In genomic region chr6:122726649-122727048, GRCh38 we compare ENCODE assay signal across 9 cellular contexts. TPM values are rescaled to one million over a fixed set of nuclear protein-coding genes. Genes with fewer than 3 reads are reported as not detected.
DNase-seq lines count a peak whose midpoint lies in the region; ATAC-seq, FAIRE-seq and TF ChIP-seq lines count a peak whose summit lies in the region.
"Had no signal": no experiment of that assay in that cellular context is flagged by ENCODE, and none has a peak within 500 bp of the region (broad histone marks: within the 10 kb centered on the region; RNA-seq: fewer than 3 reads in every experiment).

No MANE protein-coding gene starts in this region.

- RAD21 ChIA-PET in GM12878 (lab: Charles Lee; ENCODE audit: unreplicated experiment), result interaction anchor here (0.7 to 7.9 kb wide), 11 partner anchors 9 to 270 kb away, joined by 3 to 184 read pairs (median 9); partner anchors contain the start of gene PKIB

- H3K4me2 ChIP-seq in GM12878 (ENCODE audit: control insufficient read depth, insufficient read depth) (no peak overlapping the region), osteoblast (ENCODE audit: insufficient read depth, low read length) (no peak overlapping the region)

- peaks cover 0 to 2% of the 10 kb centered on the region in 2 donors for H3K27me3 Mint-ChIP-seq in natural killer cell treated with Interleukin-12 subunit alpha and Interleukin-12 subunit beta and Interleukin-15 and Interleukin-18, amount 100 ng/mL, for 72 hours

- in situ Hi-C loops in GM12878 (cut with MboI), result loop anchor here (5.0 kb wide), 1 partner anchor 586 kb away; no protein-coding TSS in a partner anchor

- ATAC-seq in GM12878 (peak; percentile 76), HG02763 (IDR thresholded peaks at IDR 0.05; ENCODE audit: unreplicated experiment) (no peak)
- ATAC-seq in natural killer cell treated with Interleukin-12 subunit alpha and Interleukin-12 subunit beta and Interleukin-15 and Interleukin-18, amount 100 ng/mL, for 72 hours, result no peak

- H4K20me1 ChIP-seq in GM12878 (ENCODE audit: control insufficient read depth, insufficient read depth) (no peaks in the 10 kb centered on the region), osteoblast (ENCODE audit: insufficient read depth, low read length) (no peaks in the 10 kb centered on the region)

- H3K4me3 ChIP-seq in GM12878 (no peak overlapping the region), osteoblast (ENCODE audit: insufficient read depth, low read length) (no peak overlapping the region)

- H3K9me3 ChIP-seq in GM12878 (replicated peaks; ENCODE audit: control insufficient read depth, insufficient read depth, low read length), result no peaks in the 10 kb centered on the region
- no peaks in the 10 kb centered on the region for H3K9me3 ChIP-seq in osteoblast (ENCODE audit: low read depth, low read length)

- no peak for TF ChIP-seq POLR2A in GM12878 (IDR thresholded peaks at IDR 0.05; ENCODE audit: low read depth, low read length)

- TF ChIP-seq CTCF in GM12878 (IDR thresholded peaks at IDR 0.05 in 2 of 3, conservative IDR thresholded peaks at IDR 0.05 in 1 of 3; ENCODE audit: control insufficient read depth in 2 of 3, extremely low read depth in 1 of 3, insufficient read depth in 1 of 3, low read depth in 3 of 3, low read length in 3 of 3) (peak; percentile 35 to 48 (median 39); a peak in 4 of 6 replicates), osteoblast (IDR thresholded peaks at IDR 0.05; ENCODE audit: extremely low read depth, low read depth, low read length) (peak; percentile 63)

- H3K4me1 ChIP-seq in GM12878 (ENCODE audit: control insufficient read depth, insufficient read depth, low read length), result no peaks in the 10 kb centered on the region
- H3K4me1 ChIP-seq in osteoblast (ENCODE audit: insufficient read depth, low read length), result peaks cover 5% of the 10 kb centered on the region

- no peak for FAIRE-seq in GM12878 (lab: Jason Lieb, UNC)

- SMC1A ChIA-PET in GM12878 (lab: Charles Lee; ENCODE audit: uncharacterized antibody, unreplicated experiment), result interaction anchor here (0.8 to 13.0 kb wide), 17 partner anchors 15 to 255 kb away, joined by 3 to 237 read pairs (median 5); partner anchors contain the start of genes PKIB, SERINC1 and SMPDL3A

- H3K36me3 ChIP-seq in GM12878 (ENCODE audit: control insufficient read depth in 2 of 2, insufficient read depth in 2 of 2, low read length in 1 of 2) (no peaks in the 10 kb centered on the region), osteoblast (ENCODE audit: insufficient read depth, low read length) (no peaks in the 10 kb centered on the region)

- DNase-seq in DMS53 (lab: John Stamatoyannopoulos, UW) (peak; percentile 54), DMS53 treated with DMSO at 0.1 percent for 48 hours (lab: John Stamatoyannopoulos, UW; ENCODE audit: unreplicated experiment) (no peak), LoVo (ENCODE audit: low spot score) (peak; percentile 15), GM12878 (ENCODE audit: low read depth, low spot score) (no peak), osteoblast (ENCODE audit: insufficient read length, low spot score, missing footprints) (no peak)
- DNase-seq in stimulated activated CD4-positive, alpha-beta T cell treated with anti-CD3 and anti-CD28 coated beads, Interleukin-12 subunit alpha, Interleukin-12 subunit beta, amount 100 ng/mL, for 4 hours, result no peak
- DNase-seq in natural killer cell treated with Interleukin-12 subunit alpha and Interleukin-12 subunit beta and Interleukin-15 and Interleukin-18, amount 100 ng/mL, for 72 hours (ENCODE audit: low spot score), result no peak

- 29% methylated on average over 2 of the region's 2 CpGs for WGBS in GM12878 (ENCODE audit: insufficient coverage, insufficient replicate concordance, low lambda C conversion rate, missing lambda C conversion rate)

- H3K36me3 Mint-ChIP-seq in natural killer cell treated with Interleukin-12 subunit alpha and Interleukin-12 subunit beta and Interleukin-15 and Interleukin-18, amount 100 ng/mL, for 72 hours, result no peaks in the 10 kb centered on the region

- no TSS peak for BruUV-seq in GM12878 (replicated peaks; lab: Mats Ljungman, UMichigan)

- H3K27ac Mint-ChIP-seq in natural killer cell treated with Interleukin-12 subunit alpha and Interleukin-12 subunit beta and Interleukin-15 and Interleukin-18, amount 100 ng/mL, for 72 hours, result no peak overlapping the region

- H3K9me3 Mint-ChIP-seq in natural killer cell treated with Interleukin-12 subunit alpha and Interleukin-12 subunit beta and Interleukin-15 and Interleukin-18, amount 100 ng/mL, for 72 hours, result no peaks in the 10 kb centered on the region

- H3K79me2 ChIP-seq in GM12878 (ENCODE audit: control insufficient read depth, insufficient read depth, low read length) (no peaks in the 10 kb centered on the region), osteoblast (ENCODE audit: insufficient read depth, low read length) (no peaks in the 10 kb centered on the region)

- H3K4me3 Mint-ChIP-seq in natural killer cell treated with Interleukin-12 subunit alpha and Interleukin-12 subunit beta and Interleukin-15 and Interleukin-18, amount 100 ng/mL, for 72 hours, result no peak overlapping the region

- H3K9ac ChIP-seq in GM12878 (ENCODE audit: control insufficient read depth, insufficient read depth, low read length), result no peak overlapping the region

- intact Hi-C loops in GM12878 (cut with micrococcal nuclease; ENCODE audit: unreplicated experiment), result loop anchor here (1.0 to 5.0 kb wide), 3 partner anchors 114 to 234 kb away; partner anchors contain the start of gene PKIB

- H3K27me3 ChIP-seq in GM12878 (replicated peaks in 1 of 2; ENCODE audit: control insufficient read depth in 2 of 2, insufficient read depth in 2 of 2, low read length in 1 of 2) (no peaks in the 10 kb centered on the region; a peak in 1 of 4 replicates), osteoblast (ENCODE audit: insufficient read depth, low read length) (peaks cover 3% of the 10 kb centered on the region)

- no peaks in the 10 kb centered on the region for H3K4me1 Mint-ChIP-seq in natural killer cell treated with Interleukin-12 subunit alpha and Interleukin-12 subunit beta and Interleukin-15 and Interleukin-18, amount 100 ng/mL, for 72 hours (ENCODE audit: low read depth in 2 of 2)

- POLR2A ChIA-PET in GM12878 (lab: Charles Lee), result interaction anchor here (1.1 to 1.3 kb wide), 2 partner anchors 104 to 112 kb away, joined by 3 read pairs; no protein-coding TSS in a partner anchor

- H3K27ac ChIP-seq in GM12878 (ENCODE audit: control insufficient read depth, insufficient read depth), result no peak overlapping the region
- H3K27ac ChIP-seq in osteoblast (ENCODE audit: low read depth, low read length), result no peak overlapping the region

- TF ChIP-seq RAD21 in GM12878 (IDR thresholded peaks at IDR 0.05; ENCODE audit: insufficient read depth, low read depth, low read length), result 0 out of 2 replicates have a peak, but pooled peaks have one; percentile 13

- TF ChIP-seq EP300 in GM12878 (IDR thresholded peaks at IDR 0.05; ENCODE audit: borderline replicate concordance in 1 of 2, control insufficient read depth in 1 of 2, low read depth in 2 of 2, low read length in 2 of 2), result no peak

- H2AFZ ChIP-seq in GM12878 (ENCODE audit: control insufficient read depth, low read depth, low read length) (no peak overlapping the region), osteoblast (ENCODE audit: low read length) (no peak overlapping the region)

- CTCF ChIA-PET in GM12878 (lab: Yijun Ruan, JAX), result interaction anchor here (0.6 to 23.5 kb wide), 26 partner anchors 9 to 987 kb away, joined by 3 to 640 read pairs (median 4); partner anchors contain the start of gene PKIB

TF ChIP-seq in GM12878, 131 proteins besides CTCF, POLR2A, EP300 and RAD21:
- TF ChIP-seq SMC3 (IDR thresholded peaks at IDR 0.05; ENCODE audit: borderline replicate concordance, low read length) (peak; percentile 35; the same call in 1 of the 2 replicates), WRNIP1 (IDR thresholded peaks at IDR 0.05; ENCODE audit: borderline replicate concordance, low read depth, low read length) (no peak), SUPT20H (IDR thresholded peaks at IDR 0.05; ENCODE audit: borderline replicate concordance, control insufficient read depth, low read depth, low read length) (no peak)

RNA-seq across cellular contexts. Expression of gene FABP7, which starts 52.9 kb away (rescaled TPM):
- total RNA-seq in GM12878 (2013; cell fraction: nucleolus; rRNA removed), result not detected in 2 replicates
- total RNA-seq in GM12878 (2014; rRNA removed) (not detected in 2 replicates), GM12878 (2014; rRNA removed; fragmentation: Illumina TruSeq; extraction: Trizol) (not detected in 2 replicates), GM12878 (2021) (not detected in 2 replicates), osteoblast (not detected in 2 replicates)
- polyA plus RNA-seq in GM12878 (2011; ENCODE audit: low read depth), result not detected
- polyA plus RNA-seq in GM12878 (2011; rRNA removed) (not detected in 2 replicates), GM12878 (2014; fragmentation: Illumina TruSeq; extraction: Trizol) (not detected in 2 replicates), GM12878 (2014; fragmentation: Nextera tagmentation; extraction: Ambion mirVana) (not detected), GM12878 (2014; rRNA removed) (not detected in 2 replicates), GM12878 (2016; fragmentation: Nextera tagmentation; extraction: Ambion mirVana) (not detected)
- not detected in 2 replicates for polyA plus RNA-seq in GM12878 (2011; cell fraction: cytosol; rRNA removed)
- not detected in 2 replicates for polyA plus RNA-seq in GM12878 (2011; cell fraction: nucleus; rRNA removed)
- not detected in 2 replicates for polyA plus RNA-seq in GM12878 (2012)
- not detected in 2 replicates for polyA minus RNA-seq in GM12878 (2011; rRNA and poly(A)+ RNA removed)
- polyA minus RNA-seq in GM12878 (2011; cell fraction: cytosol; rRNA and poly(A)+ RNA removed), result not detected in 2 replicates
- polyA minus RNA-seq in GM12878 (2011; cell fraction: nucleus; rRNA and poly(A)+ RNA removed), result not detected in 2 replicates
- not detected for total RNA-seq in natural killer cell treated with Interleukin-12 subunit alpha and Interleukin-12 subunit beta and Interleukin-15 and Interleukin-18, amount 100 ng/mL, for 72 hours
- total RNA-seq: T-helper 1 cell treated with Interleukin-12 subunit alpha and Interleukin-12 subunit beta and Interleukin-4 antibody, amounts not matched to agents 30 ng/mL and 1 ng/mL, for 36 hours had no signal

Comparison
In these comparisons a context has a peak if more than half of its experiments do, and no peak if none do; other contexts are left out.
1. DNase-seq: peak in DMS53 (single experiment) and LoVo (single experiment); none in DMS53 treated with DMSO at 0.1 percent for 48 hours (single experiment), GM12878 (single experiment), osteoblast (single experiment), stimulated activated CD4-positive, alpha-beta T cell treated with anti-CD3 and anti-CD28 coated beads, Interleukin-12 subunit alpha, Interleukin-12 subunit beta, amount 100 ng/mL, for 4 hours (single experiment) and natural killer cell treated with Interleukin-12 subunit alpha and Interleukin-12 subunit beta and Interleukin-15 and Interleukin-18, amount 100 ng/mL, for 72 hours (single experiment).